ENCODE assay signal across 9 cellular contexts in genomic region chr1:76868916-76869315, GRCh38. TPM values are rescaled to one million over a fixed set of nuclear protein-coding genes. Genes with fewer than 3 reads are reported as not detected.
DNase-seq lines count a peak whose midpoint lies in the region; ATAC-seq and TF ChIP-seq lines count a peak whose summit lies in the region.
"Had no signal": no experiment of that assay in that cellular context is flagged by ENCODE, and none has a peak within 500 bp of the region (broad histone marks: within the 10 kb centered on the region; RNA-seq: fewer than 3 reads in every experiment).

No MANE protein-coding gene starts in this region.

- no peak overlapping the region for H3K27ac Mint-ChIP-seq in naive B cell

- no peaks in the 10 kb centered on the region for H3K79me2 ChIP-seq in ACC112 (ENCODE audit: control insufficient read depth, insufficient read depth, low read length, unreplicated experiment)

- no peaks in the 10 kb centered on the region for H3K36me3 Mint-ChIP-seq in naive B cell

- peak overlapping the region; percentile 64 for H3K4me3 ChIP-seq in ACC112 (ENCODE audit: low read depth, low read length)
- H3K4me3 ChIP-seq in ectodermal cell (ENCODE audit: insufficient read depth, low read depth, low read length) = peak overlapping the region; percentile 83
- H3K4me3 ChIP-seq in psoas muscle = no peak overlapping the region

- H3K27me3 ChIP-seq in ACC112 (ENCODE audit: insufficient read depth, low read length) (peaks cover 78% of the 10 kb centered on the region), ectodermal cell (ENCODE audit: control insufficient read depth, insufficient read depth, low read length, poor library complexity, severe bottlenecking) (peaks cover 12% of the 10 kb centered on the region), psoas muscle (ENCODE audit: insufficient read depth in 3 of 3, low read length in 2 of 3) (peaks cover 0 to 65% (median 12%) of the 10 kb centered on the region in 3 donors)

- WGBS in ectodermal cell, 2 experiments = 1 to 4% methylated on average over 19 of the region's 19 CpGs
- 11 to 14% (median 13%) methylated on average over 19 of the region's 19 CpGs for WGBS in psoas muscle, 3 donors

- H3K9me3 ChIP-seq in ectodermal cell (ENCODE audit: control insufficient read depth, low read length) = no peaks in the 10 kb centered on the region
- H3K9me3 ChIP-seq in psoas muscle = no peaks in the 10 kb centered on the region

- no peak overlapping the region for H3K27ac ChIP-seq in ACC112 (ENCODE audit: low read depth, low read length)
- H3K27ac ChIP-seq in ectodermal cell (ENCODE audit: insufficient read depth, low read depth, low read length, poor library complexity, severe bottlenecking) = no peak overlapping the region
- no peak overlapping the region for H3K27ac ChIP-seq in psoas muscle

- peak; percentile 25 for DNase-seq in NCI-H146 treated with DMSO at 0.1 percent for 48 hours (lab: John Stamatoyannopoulos, UW; ENCODE audit: unreplicated experiment)
- no peak for DNase-seq in naive B cell
- no peak for DNase-seq in psoas muscle
- DNase-seq in 8988T = no peak
- no peak for DNase-seq in NCI-H1436 (lab: John Stamatoyannopoulos, UW)
- DNase-seq in NCI-H1694 (lab: John Stamatoyannopoulos, UW) = no peak

- H3K9me3 Mint-ChIP-seq in naive B cell = peaks cover 0 to 7% (median 4%) of the 10 kb centered on the region in 7 donors

- H3K27me3 Mint-ChIP-seq in naive B cell = peaks cover 50 to 64% (median 64%) of the 10 kb centered on the region in 3 donors

- H3K4me1 Mint-ChIP-seq in naive B cell = peaks cover 0 to 14% (median 12%) of the 10 kb centered on the region in 3 donors

- peak overlapping the region in 6 of 8 donors; percentile 17 to 66 (median 38) for H3K4me3 Mint-ChIP-seq in naive B cell

- H3K4me1 ChIP-seq in ACC112 (ENCODE audit: control insufficient read depth, insufficient read depth, low read length, unreplicated experiment) = no peaks in the 10 kb centered on the region
- H3K4me1 ChIP-seq in ectodermal cell (ENCODE audit: control insufficient read depth, insufficient read depth, low read length) = peaks cover 8% of the 10 kb centered on the region
- peaks cover 9% of the 10 kb centered on the region for H3K4me1 ChIP-seq in psoas muscle

- H2AFZ ChIP-seq in ACC112 (ENCODE audit: low read length, unreplicated experiment) = peak overlapping the region; percentile 69

- intact Hi-C loops in psoas muscle (cut with DNase I) = no loop called here

- H3K36me3 ChIP-seq in ACC112 (ENCODE audit: insufficient read depth, low read length) (no peaks in the 10 kb centered on the region), ectodermal cell (ENCODE audit: control insufficient read depth, insufficient read depth, low read length) (no peaks in the 10 kb centered on the region), psoas muscle (ENCODE audit: insufficient read depth in 1 of 2, low read depth in 1 of 2) (no peaks in the 10 kb centered on the region)

- ATAC-seq in naive B cell (ENCODE audit: low read depth in 2 of 2) (no peak), psoas muscle (no peak)

- TF ChIP-seq CTCF in psoas muscle (IDR thresholded peaks at IDR 0.05) = no peak

RNA-seq across cellular contexts. Expression of gene ST6GALNAC5, which starts 1.6 kb away (rescaled TPM):
- 13.3 TPM for polyA plus RNA-seq in ectodermal cell (2013, experiment 1 of 4)
- 12.2 TPM for polyA plus RNA-seq in ectodermal cell (2013, experiment 2 of 4)
- 12.8 TPM for polyA plus RNA-seq in ectodermal cell (2013, experiment 3 of 4)
- 13.3 TPM for polyA plus RNA-seq in ectodermal cell (2013, experiment 4 of 4)
- polyA plus RNA-seq in naive B cell (ENCODE audit: low read depth in 6 of 6) (not detected), psoas muscle (under 1 TPM; 0.05 to 0.07 (median 0.06) TPM)
- under 1 TPM in 2 of 4 donors, not detected in 2; 0.07 to 0.66 TPM for total RNA-seq in psoas muscle
- total RNA-seq: mononuclear cell had no signal
